8 cellular contexts compared by ENCODE assay signal in the genomic region with DNA sequence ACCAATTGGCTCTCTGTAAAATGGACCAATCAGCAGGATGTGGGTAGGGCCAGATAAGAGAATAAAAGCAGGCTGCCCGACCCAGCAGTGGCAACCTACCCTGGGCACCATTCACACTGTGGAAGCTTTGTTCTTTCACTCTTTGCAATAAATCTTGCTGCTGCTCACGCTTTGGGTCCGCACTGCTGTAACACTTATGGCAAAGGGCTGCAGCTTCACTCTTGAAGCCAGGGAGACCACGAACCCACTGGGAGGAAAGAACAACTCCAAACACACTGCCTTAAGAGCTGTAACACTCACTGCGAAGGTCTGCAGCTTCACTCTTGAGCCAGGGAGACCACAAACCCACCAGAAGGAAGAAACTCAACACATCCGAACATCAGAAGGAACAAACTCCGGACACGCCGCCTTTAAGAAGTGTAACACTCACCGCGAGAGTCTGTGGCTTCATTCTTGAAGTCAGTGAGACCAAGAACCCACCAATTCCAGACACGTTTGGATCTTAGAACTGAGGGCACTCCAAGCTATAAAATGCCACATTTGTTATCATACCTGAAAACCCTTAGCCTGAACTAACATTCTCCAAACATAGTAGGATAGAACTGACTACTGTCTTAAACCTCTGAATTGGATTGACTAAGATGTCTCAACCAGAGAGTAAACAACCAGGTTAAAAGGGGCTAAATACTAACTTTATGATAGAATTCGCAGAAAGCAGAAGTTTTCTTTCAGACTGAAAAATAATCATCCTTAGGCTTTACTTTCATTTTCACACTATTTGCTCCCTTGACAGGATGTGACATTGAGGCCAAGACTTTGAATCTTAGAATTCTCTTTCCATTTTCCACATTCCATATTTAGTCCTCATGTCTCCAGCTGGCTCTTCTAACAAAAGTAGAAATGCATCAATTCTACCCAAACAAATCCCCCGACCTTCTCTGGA. TPM values are rescaled to one million over a fixed set of nuclear protein-coding genes. Genes with fewer than 3 reads are reported as not detected.
DNase-seq lines count a peak whose midpoint lies in the region; ATAC-seq and TF ChIP-seq lines count a peak whose summit lies in the region.

No MANE protein-coding gene starts in this region.

- CTCF ChIA-PET in Panc1 (lab: Charles Lee): no interaction called here

- POLR2A ChIA-PET in Panc1 (lab: Charles Lee): no interaction called here

- no peak overlapping the region for H3K27ac ChIP-seq in Panc1 (ENCODE audit: low read length)
- H3K27ac ChIP-seq in duodenal mucosa (ENCODE audit: low read depth, low read length): peak overlapping the region; percentile 38
- H3K27ac ChIP-seq in skin epidermis: peak overlapping the region in 20 of 21 experiments; percentile 19 to 87 (median 72)
- no peak overlapping the region for H3K27ac ChIP-seq in WERI-Rb-1

- BruUV-seq in Panc1 (replicated peaks; lab: Mats Ljungman, UMichigan): no TSS peak

- H3K4me1 ChIP-seq in Panc1 (ENCODE audit: control insufficient read depth, insufficient read depth, low read length) (no peaks in the 10 kb centered on the region), duodenal mucosa (ENCODE audit: control insufficient read depth in 1 of 2, insufficient read depth in 2 of 2, low read length in 2 of 2) (peaks cover 33 to 40% of the 10 kb centered on the region in 2 donors)

- peaks cover 9% of the 10 kb centered on the region for H3K36me3 Mint-ChIP-seq in HFFc6 (ENCODE audit: low read depth)

- H3K4me3 ChIP-seq in Panc1 (ENCODE audit: low read depth in 2 of 2, low read length in 2 of 2) (no peak overlapping the region), duodenal mucosa (ENCODE audit: low read depth in 1 of 2, low read length in 2 of 2) (peak overlapping the region; percentile 48 to 64), skin epidermis (peak overlapping the region in 6 of 7 experiments; percentile 9 to 34 (median 16)), WERI-Rb-1 (ENCODE audit: low read depth, low read length) (no peak overlapping the region)

- H3K27me3 ChIP-seq in Panc1 (ENCODE audit: control insufficient read depth, insufficient read depth, low read length): no peaks in the 10 kb centered on the region
- no peaks in the 10 kb centered on the region for H3K27me3 ChIP-seq in duodenal mucosa (ENCODE audit: control insufficient read depth in 1 of 2, insufficient read depth in 2 of 2, low read length in 2 of 2)
- H3K27me3 ChIP-seq in WERI-Rb-1 (ENCODE audit: insufficient read depth, low read depth, severe bottlenecking): no peaks in the 10 kb centered on the region

- no peaks in the 10 kb centered on the region for H3K9me3 ChIP-seq in Panc1 (ENCODE audit: control insufficient read depth, insufficient read depth, low read depth, low read length)
- H3K9me3 ChIP-seq in duodenal mucosa (ENCODE audit: control insufficient read depth in 1 of 2, low read length in 2 of 2): no peaks in the 10 kb centered on the region
- H3K9me3 ChIP-seq in WERI-Rb-1 (ENCODE audit: severe bottlenecking): no peaks in the 10 kb centered on the region

- TF ChIP-seq CTCF in GM13977 (IDR thresholded peaks at IDR 0.05; ENCODE audit: extremely low read depth, insufficient read depth, missing control alignments) (no peak), HFFc6 (IDR thresholded peaks at IDR 0.05) (no peak), Panc1 (IDR thresholded peaks at IDR 0.05) (no peak), omental fat pad (IDR thresholded peaks at IDR 0.05) (no peak), WERI-Rb-1 (IDR thresholded peaks at IDR 0.05; ENCODE audit: low read depth, low read length) (no peak)

- ATAC-seq in Panc1: peak; percentile 34; the same call in 1 of the 2 replicates
- no peak for ATAC-seq in omental fat pad (ENCODE audit: low FRiP score)

- peak overlapping the region; percentile 8; the same call in 1 of the 2 replicates for H3K27ac Mint-ChIP-seq in HFFc6

- in situ Hi-C loops in GM13977 (cut with MboI; ENCODE audit: low pct_unique_long_range_greater_than_20kb, low sequenced_read_pairs, unreplicated experiment) (no loop called here), Panc1 (cut with HindIII; ENCODE audit: low pct_unique_long_range_greater_than_20kb, low sequenced_read_pairs) (no loop called here)

- H3K9ac ChIP-seq in duodenal mucosa (ENCODE audit: low read depth in 1 of 2, low read length in 2 of 2): peak overlapping the region; percentile 22 to 36

- no peaks in the 10 kb centered on the region for H3K27me3 Mint-ChIP-seq in HFFc6 (ENCODE audit: insufficient read depth)

- H3K9me3 Mint-ChIP-seq in HFFc6: no peaks in the 10 kb centered on the region

- intact Hi-C loops in Panc1 (cut with micrococcal nuclease; ENCODE audit: unreplicated experiment): no loop called here

- peaks cover 27% of the 10 kb centered on the region for H3K4me1 Mint-ChIP-seq in HFFc6 (ENCODE audit: low read depth)

- H3K4me3 Mint-ChIP-seq in HFFc6: peak overlapping the region; percentile 4

- DNase-seq in GM13977 (ENCODE audit: low spot score): peak; percentile 31
- no peak for DNase-seq in HFFc6
- DNase-seq in Panc1 (ENCODE audit: low read depth, low spot score): no peak
- no peak for DNase-seq in omental fat pad (ENCODE audit: low spot score)
- no peak for DNase-seq in globus pallidus (ENCODE audit: low spot score)
- no peak for DNase-seq in WERI-Rb-1

- H3K36me3 ChIP-seq in Panc1 (ENCODE audit: control insufficient read depth, insufficient read depth, low read length) (no peaks in the 10 kb centered on the region), duodenal mucosa (ENCODE audit: control insufficient read depth in 1 of 2, insufficient read depth in 2 of 2, low read length in 2 of 2) (peaks cover 3% of the 10 kb centered on the region in 2 donors), WERI-Rb-1 (no peaks in the 10 kb centered on the region)

RNA-seq across cellular contexts. Expression of a gene that starts 33.6 kb away (rescaled TPM):
- 1 to 10 TPM; 4.4 to 8.0 (median 6.2) TPM for total RNA-seq in HFFc6 (2021; fragmentation: NEBNext Ultra II Directional; extraction: Animal tissue kit (Norgen Biotek cat#: 25700))
- total RNA-seq in Panc1 (2021; ENCODE audit: unreplicated experiment) (5.8 TPM), omental fat pad (10 to 100 TPM; 27.7 to 44.3 (median 36.7) TPM)
- polyA plus RNA-seq in Panc1 (2012; ENCODE audit: insufficient read length): 2.3 TPM

RNA-seq across cellular contexts. Expression of a gene that starts 50.9 kb away (rescaled TPM):
- total RNA-seq in HFFc6 (2021; fragmentation: NEBNext Ultra II Directional; extraction: Animal tissue kit (Norgen Biotek cat#: 25700)): 10 to 100 TPM; 10.6 to 14.5 (median 12.1) TPM
- total RNA-seq in Panc1 (2021; ENCODE audit: unreplicated experiment) (14.0 TPM), omental fat pad (10 to 100 TPM; 16.5 to 19.1 (median 17.4) TPM)
- 8.8 TPM for polyA plus RNA-seq in Panc1 (2012; ENCODE audit: insufficient read length)

RNA-seq across cellular contexts. Expression of a gene that starts 51.0 kb away (rescaled TPM):
- total RNA-seq in HFFc6 (2021; fragmentation: NEBNext Ultra II Directional; extraction: Animal tissue kit (Norgen Biotek cat#: 25700)): 1 to 10 TPM; 3.1 to 5.2 (median 3.4) TPM
- total RNA-seq in Panc1 (2021; ENCODE audit: unreplicated experiment) (15.0 TPM), omental fat pad (1 to 10 TPM; 2.3 to 6.2 (median 4.5) TPM)
- polyA plus RNA-seq in Panc1 (2012; ENCODE audit: insufficient read length): 7.6 TPM

Comparison
In these comparisons a context has a peak if more than half of its experiments do, and no peak if none do; other contexts are left out.
1. H3K27ac ChIP-seq: peak in duodenal mucosa (single experiment) and skin epidermis (20 of 21); none in Panc1 (single experiment) and WERI-Rb-1 (single experiment).
2. H3K4me3 ChIP-seq: peak in duodenal mucosa (2 of 2) and skin epidermis (6 of 7); none in Panc1 (0 of 2) and WERI-Rb-1 (single experiment).